Comparison of ENCODE assay signal across 21 cellular contexts in genomic region chr4:149279331-149279730, GRCh38.
"Had no signal": no experiment of that assay in that cellular context is flagged by ENCODE, and none has a peak within 500 bp of the region (broad histone marks: within the 10 kb centered on the region; RNA-seq: fewer than 3 reads in every experiment).

No MANE protein-coding gene starts in this region.

- H3K9me3 ChIP-seq: colonic mucosa, pancreas had no signal

- H3K36me3 ChIP-seq: colonic mucosa, pancreas, tibial nerve had no signal

- H3K4me1 ChIP-seq: colonic mucosa, pancreas, psoas muscle, tibial nerve had no signal

- H3K27me3 ChIP-seq: colonic mucosa, pancreas, tibial nerve had no signal

- H3K4me3 ChIP-seq: colonic mucosa, pancreas, psoas muscle, tibial nerve had no signal

- H3K27ac ChIP-seq: colonic mucosa, pancreas, psoas muscle, tibial nerve had no signal

- DNase-seq: activated CD4-positive, alpha-beta memory T cell treated with anti-CD3 and anti-CD28 coated beads, Interleukin-2, amount 10 ng/mL, durations not matched to agents 7 days and 5 days; activated CD4-positive, alpha-beta T cell treated with anti-CD3 and anti-CD28 coated beads, Interleukin-2, amount 10 ng/mL, durations not matched to agents 7 days and 5 days; activated CD4-positive, CD25-positive, alpha-beta regulatory T cell treated with anti-CD3 and anti-CD28 coated beads, Interleukin-2, amount 50 U/mL, for 72 hours; activated CD8-positive, alpha-beta memory T cell treated with anti-CD3 and anti-CD28 coated beads, Interleukin-2, amount 50 U/mL, for 48 hours; activated gamma-delta T cell; activated naive CD8-positive, alpha-beta T cell treated with anti-CD3 and anti-CD28 coated beads, Interleukin-2, amount 50 U/mL, for 24 hours; activated T-cell treated with anti-CD3 and anti-CD28 coated beads, Interleukin-2, amount 50 U/mL, for 24 hours; amygdala; cerebellar nuclear complex; colonic mucosa; effector memory CD4-positive, alpha-beta T cell; islet precursor cell; naive thymus-derived CD4-positive, alpha-beta T cell; nucleus accumbens; pancreas; psoas muscle; stimulated activated CD4-positive, alpha-beta T cell treated with anti-CD3 and anti-CD28 coated beads, Interleukin-15, amount 100 ng/mL, for 24 hours; stimulated activated CD4-positive, alpha-beta T cell treated with anti-CD3 and anti-CD28 coated beads, Interleukin-2, amount 100 ng/mL, for 24 hours; stimulated activated naive CD4-positive, alpha-beta T cell treated with Interleukin-2 at 50 U/mL for 16 hours; T-helper 2 cell had no signal

- ATAC-seq: activated naive CD8-positive, alpha-beta T cell treated with anti-CD3 and anti-CD28 coated beads, Interleukin-2, amount 50 U/mL, for 24 hours; naive thymus-derived CD4-positive, alpha-beta T cell; pancreas; psoas muscle had no signal
